In genomic region chr14:103136076-103136340, GRCh38 we compare ENCODE assay signal across 19 cellular contexts. TPM values are rescaled to one million over a fixed set of nuclear protein-coding genes. Genes with fewer than 3 reads are reported as not detected.
DNase-seq lines count a peak whose midpoint lies in the region; ATAC-seq and TF ChIP-seq lines count a peak whose summit lies in the region.
"Had no signal": no experiment of that assay in that cellular context is flagged by ENCODE, and none has a peak within 500 bp of the region (broad histone marks: within the 10 kb centered on the region; RNA-seq: fewer than 3 reads in every experiment).

No MANE protein-coding gene starts in this region.

- no peaks in the 10 kb centered on the region for H3K9me3 ChIP-seq in HCT116 (ENCODE audit: control insufficient read depth in 1 of 2, insufficient read depth in 1 of 2, low read depth in 1 of 2, low read length in 2 of 2)
- H3K9me3 ChIP-seq in esophagus (ENCODE audit: control insufficient read depth in 2 of 2, insufficient read depth in 1 of 2, low read depth in 1 of 2, low read length in 1 of 2) = no peaks in the 10 kb centered on the region
- no peaks in the 10 kb centered on the region for H3K9me3 ChIP-seq in gastrocnemius medialis
- no peaks in the 10 kb centered on the region for H3K9me3 ChIP-seq in naive thymus-derived CD4-positive, alpha-beta T cell (ENCODE audit: control insufficient read depth in 2 of 3, low read length in 3 of 3)
- H3K9me3 ChIP-seq: BE2C had no signal

- 64 to 65% methylated on average over 6 of the region's 6 CpGs for WGBS in esophagus, 2 donors

- H3K4me1 Mint-ChIP-seq in natural killer cell = peaks cover 6 to 10% of the 10 kb centered on the region in 2 donors
- peaks cover 0 to 8% (median 6%) of the 10 kb centered on the region in 7 donors for H3K4me1 Mint-ChIP-seq in naive thymus-derived CD4-positive, alpha-beta T cell

- POLR2A ChIA-PET in HCT116 (lab: Charles Lee) (no interaction called here), RWPE1 (lab: Yijun Ruan, JAX; ENCODE audit: low non-redundant PET) (no interaction called here)
- POLR2A ChIA-PET in naive thymus-derived CD4-positive, alpha-beta T cell (lab: Charles Lee) = no interaction called here

- H3K9me3 Mint-ChIP-seq in natural killer cell = no peaks in the 10 kb centered on the region
- H3K9me3 Mint-ChIP-seq in naive thymus-derived CD4-positive, alpha-beta T cell = no peaks in the 10 kb centered on the region

- no peaks in the 10 kb centered on the region for H3K79me2 ChIP-seq in HCT116 (ENCODE audit: insufficient read depth, low read length)

- no peak overlapping the region for H3K4me3 Mint-ChIP-seq in natural killer cell
- H3K4me3 Mint-ChIP-seq in naive thymus-derived CD4-positive, alpha-beta T cell = no peak overlapping the region

- no TSS peak for BruUV-seq in HCT116 (replicated peaks; lab: Mats Ljungman, UMichigan)

- CTCF ChIA-PET in HCT116 (lab: Charles Lee) (interaction anchor here (3.3 kb wide), 1 partner anchor 31 kb away, joined by 14 read pairs; no protein-coding TSS in a partner anchor), RWPE1 (lab: Yijun Ruan, JAX) (interaction anchor here (0.6 to 2.4 kb wide), 2 partner anchors 31 to 156 kb away, joined by 4 to 14 read pairs; no protein-coding TSS in a partner anchor)
- CTCF ChIA-PET in naive thymus-derived CD4-positive, alpha-beta T cell (lab: Charles Lee) = no interaction called here

- RAD21 ChIA-PET in HCT116 (lab: Charles Lee; ENCODE audit: low non-redundant PET in 1 of 2, low total read pairs in 2 of 2, uncharacterized antibody in 2 of 2, unreplicated experiment in 2 of 2) = interaction anchor here in 1 of 2 experiments (0.5 to 1.9 kb wide), 2 partner anchors 19 to 31 kb away, joined by 3 to 6 read pairs; no protein-coding TSS in a partner anchor

- no peak for TF ChIP-seq RAD21 in HCT116 (IDR thresholded peaks at IDR 0.05; ENCODE audit: low read depth)

- peaks cover 12 to 13% of the 10 kb centered on the region in 2 donors for H3K27me3 Mint-ChIP-seq in natural killer cell (ENCODE audit: low read depth in 2 of 2)
- peaks cover 6 to 18% (median 12%) of the 10 kb centered on the region in 5 donors for H3K27me3 Mint-ChIP-seq in naive thymus-derived CD4-positive, alpha-beta T cell

- H3K36me3 ChIP-seq in HCT116 (ENCODE audit: control insufficient read depth in 1 of 2, insufficient read depth in 2 of 2, low read length in 2 of 2) (peaks cover 8 to 16% of the 10 kb centered on the region in 2 experiments; a peak in 1 of 4 replicates), esophagus (ENCODE audit: control insufficient read depth in 2 of 2, insufficient read depth in 2 of 2, low read length in 1 of 2) (peaks cover 0 to 29% of the 10 kb centered on the region in 2 donors), gastrocnemius medialis (peaks cover 0 to 26% of the 10 kb centered on the region in 2 donors)
- H3K36me3 ChIP-seq in naive thymus-derived CD4-positive, alpha-beta T cell (ENCODE audit: control insufficient read depth in 2 of 3, insufficient read depth in 3 of 3, low read length in 3 of 3) = no peaks in the 10 kb centered on the region
- H3K36me3 ChIP-seq: BE2C had no signal

- H3K27ac ChIP-seq in HCT116 (ENCODE audit: low read depth, low read length) (peak overlapping the region; percentile 67), RWPE1 (peak overlapping the region; percentile 74), esophagus (ENCODE audit: low read depth in 2 of 2, low read length in 1 of 2) (peak overlapping the region; percentile 67 to 83), gastrocnemius medialis (peak overlapping the region; percentile 57 to 83 (median 66))
- H3K27ac ChIP-seq in naive thymus-derived CD4-positive, alpha-beta T cell (ENCODE audit: low read depth, low read length) = no peak overlapping the region

- H3K27me3 ChIP-seq in HCT116 (ENCODE audit: insufficient read depth, low read length) (no peaks in the 10 kb centered on the region), esophagus (ENCODE audit: control insufficient read depth in 1 of 2, insufficient read depth in 2 of 2, low read length in 2 of 2) (no peaks in the 10 kb centered on the region), gastrocnemius medialis (no peaks in the 10 kb centered on the region)
- H3K27me3 ChIP-seq in naive thymus-derived CD4-positive, alpha-beta T cell (ENCODE audit: control insufficient read depth in 2 of 2, insufficient read depth in 2 of 2, low read length in 2 of 2) = no peaks in the 10 kb centered on the region
- H3K27me3 ChIP-seq: BE2C had no signal

- in situ Hi-C loops in gastrocnemius medialis (cut with MboI; ENCODE audit: low sequenced_read_pairs in 4 of 4) = no loop called here

- DNase-seq in HCT116 (ENCODE audit: low read depth, low spot score) (no peak), RWPE1 (ENCODE audit: low spot score) (no peak), gastrocnemius medialis (no peak), natural killer cell (no peak), hypothalamus (lab: John Stamatoyannopoulos, UW) (no peak)
- DNase-seq in activated CD8-positive, alpha-beta memory T cell treated with anti-CD3 and anti-CD28 coated beads, Interleukin-2, amount 50 U/mL, for 4 hours = no peak
- DNase-seq in naive thymus-derived CD4-positive, alpha-beta T cell = no peak
- DNase-seq: BE2C, DND-41, KBM-7, NCI-H1092 treated with DMSO at 0.1 percent for 48 hours, NCI-H1436 treated with DMSO at 0.1 percent for 48 hours, NCI-H1930, NCI-H2227 treated with DMSO at 0.1 percent for 48 hours, NCI-H510A treated with DMSO at 0.1 percent for 48 hours, NCI-H748 treated with DMSO at 0.1 percent for 48 hours, Right ventricle myocardium superior had no signal

- H3K36me3 Mint-ChIP-seq in natural killer cell = no peaks in the 10 kb centered on the region
- no peaks in the 10 kb centered on the region for H3K36me3 Mint-ChIP-seq in naive thymus-derived CD4-positive, alpha-beta T cell

- H3K4me3 ChIP-seq in HCT116 (replicated peaks in 1 of 2; ENCODE audit: low read depth in 1 of 2, low read length in 2 of 2) = no peak overlapping the region
- no peak overlapping the region for H3K4me3 ChIP-seq in esophagus (ENCODE audit: low read depth in 1 of 2, low read length in 2 of 2)
- H3K4me3 ChIP-seq in gastrocnemius medialis = no peak overlapping the region
- no peak overlapping the region for H3K4me3 ChIP-seq in naive thymus-derived CD4-positive, alpha-beta T cell (ENCODE audit: low read length)
- H3K4me3 ChIP-seq: GM12878 had no signal

- H3K9ac ChIP-seq in HCT116 (ENCODE audit: low read length) = no peak overlapping the region

- intact Hi-C loops in HCT116 (cut with micrococcal nuclease) (no loop called here), gastrocnemius medialis (cut with DNase I; ENCODE audit: low total_unique reads) (no loop called here), natural killer cell (cut with micrococcal nuclease) (no loop called here)
- intact Hi-C loops in naive thymus-derived CD4-positive, alpha-beta T cell (cut with micrococcal nuclease) = no loop called here

- no peak for ATAC-seq in HCT116
- no peak for ATAC-seq in gastrocnemius medialis
- no peak for ATAC-seq in natural killer cell
- no peak for ATAC-seq in naive thymus-derived CD4-positive, alpha-beta T cell
- ATAC-seq: GM12878 had no signal

- H3K4me1 ChIP-seq in HCT116 (ENCODE audit: control insufficient read depth in 1 of 2, insufficient read depth in 2 of 2, low read length in 2 of 2) (peaks cover 18 to 30% of the 10 kb centered on the region in 2 experiments), esophagus (ENCODE audit: control insufficient read depth in 2 of 2, insufficient read depth in 2 of 2, low read length in 1 of 2) (peaks cover 4 to 13% of the 10 kb centered on the region in 2 donors), gastrocnemius medialis (peaks cover 2 to 7% of the 10 kb centered on the region in 2 donors)
- no peaks in the 10 kb centered on the region for H3K4me1 ChIP-seq in naive thymus-derived CD4-positive, alpha-beta T cell (ENCODE audit: control insufficient read depth in 2 of 2, insufficient read depth in 2 of 2, low read length in 2 of 2)

- no peaks in the 10 kb centered on the region for H4K20me1 ChIP-seq in HCT116 (ENCODE audit: insufficient read depth)

- no peak overlapping the region for H3K27ac Mint-ChIP-seq in natural killer cell
- H3K27ac Mint-ChIP-seq in naive thymus-derived CD4-positive, alpha-beta T cell = no peak overlapping the region

- TF ChIP-seq CTCF in HCT116 (IDR thresholded peaks at IDR 0.05 in 2 of 3, conservative IDR thresholded peaks at IDR 0.05 in 1 of 3; ENCODE audit: borderline replicate concordance in 1 of 3, insufficient read depth in 1 of 3, low read depth in 2 of 3, low read length in 2 of 3) (no peak), RWPE1 (conservative IDR thresholded peaks at IDR 0.05; ENCODE audit: low read depth) (no peak), gastrocnemius medialis (IDR thresholded peaks at IDR 0.05 in 4 of 5, conservative IDR thresholded peaks at IDR 0.05 in 1 of 5) (no peak), natural killer cell (IDR thresholded peaks at IDR 0.05) (no peak)

- peak overlapping the region; percentile 74; the same call in 1 of the 2 replicates for H3K4me2 ChIP-seq in HCT116 (ENCODE audit: low read length)

- TF ChIP-seq POLR2A in HCT116 (IDR thresholded peaks at IDR 0.05; ENCODE audit: borderline replicate concordance, extremely low read depth, insufficient read depth, insufficient read length) = no peak
- no peak for TF ChIP-seq POLR2A in gastrocnemius medialis (IDR thresholded peaks at IDR 0.05)

- H3K9me2 ChIP-seq in HCT116 (ENCODE audit: insufficient read depth) = no peaks in the 10 kb centered on the region

- no peak overlapping the region for H2AFZ ChIP-seq in HCT116 (ENCODE audit: low read depth, low read length, poor library complexity, severe bottlenecking)

TF ChIP-seq in HCT116, 20 proteins besides CTCF, POLR2A, EP300 and RAD21 (continues in another document):
- TF ChIP-seq SIN3A (IDR thresholded peaks at IDR 0.05; ENCODE audit: low read depth) (no peak), CBX3 (IDR thresholded peaks at IDR 0.05; ENCODE audit: low read depth) (no peak)

RNA-seq across cellular contexts. Expression of gene TNFAIP2, which starts 12.7 kb away (rescaled TPM):
- 74.8 TPM for total RNA-seq in HCT116 (2021; ENCODE audit: unreplicated experiment)
- 49.6 and 52.9 TPM in 2 replicates for polyA plus RNA-seq in HCT116 (2012)
- 100 to 1,000 TPM in 1 of 2 donors, 10 to 100 TPM in 1; 93.7 to 219 TPM for polyA plus RNA-seq in esophagus
- total RNA-seq in gastrocnemius medialis = 10 to 100 TPM; 14.8 to 72.9 (median 22.3) TPM
- total RNA-seq in natural killer cell = 10 to 100 TPM; 14.2 to 89.8 (median 50.1) TPM
- 100 to 1,000 TPM in 1 of 5 experiments, 10 to 100 TPM in 1, 1 to 10 TPM in 3; 1.1 to 309 (median 5.5) TPM for total RNA-seq in naive thymus-derived CD4-positive, alpha-beta T cell
- polyA plus RNA-seq in naive thymus-derived CD4-positive, alpha-beta T cell = not detected

RNA-seq across cellular contexts. Expression of gene EXOC3L4, which starts 41.5 kb away (rescaled TPM):
- total RNA-seq in HCT116 (2021; ENCODE audit: unreplicated experiment) = not detected
- 0.15 and 0.34 TPM in 2 replicates for polyA plus RNA-seq in HCT116 (2012)
- polyA plus RNA-seq in esophagus = under 1 TPM; 0.52 to 0.67 TPM
- 1 to 10 TPM in 1 of 4 donors, under 1 TPM in 1, not detected in 2; 0.35 to 2.4 TPM for total RNA-seq in gastrocnemius medialis
- total RNA-seq in natural killer cell = not detected
- not detected for total RNA-seq in naive thymus-derived CD4-positive, alpha-beta T cell
- not detected for polyA plus RNA-seq in naive thymus-derived CD4-positive, alpha-beta T cell
- total RNA-seq: GM12878 had no signal
- polyA plus RNA-seq: GM12878 had no signal

RNA-seq across cellular contexts. Expression of gene LBHD2, which starts 52.0 kb away (rescaled TPM):
- total RNA-seq in HCT116 (2021; ENCODE audit: unreplicated experiment) (not detected), gastrocnemius medialis (not detected), natural killer cell (not detected)
- polyA plus RNA-seq in HCT116 (2012) = not detected in 2 replicates
- polyA plus RNA-seq in esophagus = not detected
- total RNA-seq in naive thymus-derived CD4-positive, alpha-beta T cell = not detected
- polyA plus RNA-seq in naive thymus-derived CD4-positive, alpha-beta T cell = not detected
- total RNA-seq: GM12878, Right ventricle myocardium superior had no signal
- polyA plus RNA-seq: GM12878 had no signal
